ENCODE assay signal across 8 cellular contexts in genomic region chr5:177455036-177455660, GRCh38. TPM values are rescaled to one million over a fixed set of nuclear protein-coding genes. Genes with fewer than 3 reads are reported as not detected.
DNase-seq lines count a peak whose midpoint lies in the region; ATAC-seq and TF ChIP-seq lines count a peak whose summit lies in the region.

No MANE protein-coding gene starts in this region.

- H3K27me3 ChIP-seq in GM23338 (ENCODE audit: insufficient read depth) (peaks cover 19% of the 10 kb centered on the region), Loucy (ENCODE audit: insufficient read depth, low read length, poor library complexity, severe bottlenecking) (no peaks in the 10 kb centered on the region), SK-N-SH (ENCODE audit: insufficient read depth) (no peaks in the 10 kb centered on the region), heart left ventricle (peaks cover 0 to 17% (median 0%) of the 10 kb centered on the region in 9 donors), psoas muscle (ENCODE audit: insufficient read depth in 3 of 3, low read length in 2 of 3) (peaks cover 0 to 26% (median 0%) of the 10 kb centered on the region in 3 donors), vagina (no peaks in the 10 kb centered on the region)

- no peaks in the 10 kb centered on the region for H3K9me2 ChIP-seq in GM23338 (ENCODE audit: insufficient read depth)
- H3K9me2 ChIP-seq in Loucy (replicated peaks; ENCODE audit: low read depth, low read length): no peaks in the 10 kb centered on the region
- H3K9me2 ChIP-seq in SK-N-SH: no peaks in the 10 kb centered on the region

- H3K36me3 ChIP-seq in GM23338 (ENCODE audit: insufficient read depth) (peaks cover 10% of the 10 kb centered on the region; the same call in 1 of the 2 replicates), Loucy (ENCODE audit: insufficient read depth, low read length) (no peaks in the 10 kb centered on the region), SK-N-SH (replicated peaks in 1 of 2; ENCODE audit: control insufficient read depth in 1 of 2, insufficient read depth in 2 of 2, low read length in 1 of 2) (peaks cover 13 to 32% of the 10 kb centered on the region in 2 experiments), heart left ventricle (peaks cover 0 to 25% (median 7%) of the 10 kb centered on the region in 9 donors), psoas muscle (ENCODE audit: insufficient read depth in 1 of 2, low read depth in 1 of 2) (peaks cover 0 to 4% of the 10 kb centered on the region in 2 donors), vagina (peaks cover 0 to 4% of the 10 kb centered on the region in 2 donors)

- H3K36me3 Mint-ChIP-seq in GM23338 (ENCODE audit: low read depth): peaks cover 32% of the 10 kb centered on the region
- H3K36me3 Mint-ChIP-seq in activated naive CD4-positive, alpha-beta T cell treated with anti-CD3 and anti-CD28 coated beads, Interleukin-2, amount 50 U/mL, for 24 hours: no peaks in the 10 kb centered on the region

- peaks cover 21% of the 10 kb centered on the region for H4K20me1 ChIP-seq in GM23338 (replicated peaks; ENCODE audit: insufficient read depth)
- H4K20me1 ChIP-seq in Loucy (ENCODE audit: insufficient read depth, low read length, poor library complexity, severe bottlenecking): peaks cover 13% of the 10 kb centered on the region
- H4K20me1 ChIP-seq in SK-N-SH (ENCODE audit: insufficient read depth): peaks cover 60% of the 10 kb centered on the region

- no peak for TF ChIP-seq RAD21 in SK-N-SH (IDR thresholded peaks at IDR 0.05; ENCODE audit: low read length)

- TF ChIP-seq POLR2A in heart left ventricle (IDR thresholded peaks at IDR 0.05) (no peak), vagina (IDR thresholded peaks at IDR 0.05) (no peak)

- no peaks in the 10 kb centered on the region; the same call in 1 of the 2 replicates for H3K79me2 ChIP-seq in GM23338 (replicated peaks; ENCODE audit: insufficient read depth)
- H3K79me2 ChIP-seq in Loucy (ENCODE audit: insufficient read depth, low read length): no peaks in the 10 kb centered on the region
- H3K79me2 ChIP-seq in SK-N-SH (ENCODE audit: insufficient read depth): 0 out of 2 replicates have a peak, but pooled peaks cover 3% of the 10 kb centered on the region

- H3K9ac ChIP-seq in Loucy (ENCODE audit: low read depth, low read length, poor library complexity, severe bottlenecking) (peak overlapping the region; percentile 90), SK-N-SH (peak overlapping the region; percentile 50; the same call in 1 of the 2 replicates)

- DNase-seq in GF-D8 (lab: John Stamatoyannopoulos, UW) (peak; percentile 26), GM23338 (ENCODE audit: low spot score) (peak; percentile 95), SK-N-SH (peak; percentile 75), heart left ventricle (peak; percentile 77 to 90 (median 82)), psoas muscle (peak; percentile 82 to 89), vagina (ENCODE audit: extremely low spot score in 2 of 2) (no peak)

- no peak for TF ChIP-seq EP300 in SK-N-SH (IDR thresholded peaks at IDR 0.05; ENCODE audit: borderline replicate concordance in 1 of 2, low read depth in 1 of 2, low read length in 1 of 2)

- peaks cover 39% of the 10 kb centered on the region for H3K27me3 Mint-ChIP-seq in GM23338 (ENCODE audit: insufficient read depth, low read depth, poor library complexity)
- no peaks in the 10 kb centered on the region for H3K27me3 Mint-ChIP-seq in activated naive CD4-positive, alpha-beta T cell treated with anti-CD3 and anti-CD28 coated beads, Interleukin-2, amount 50 U/mL, for 24 hours

- H3K9me3 Mint-ChIP-seq in GM23338: peaks cover 3% of the 10 kb centered on the region; the same call in 2 of the 3 replicates
- H3K9me3 Mint-ChIP-seq in activated naive CD4-positive, alpha-beta T cell treated with anti-CD3 and anti-CD28 coated beads, Interleukin-2, amount 50 U/mL, for 24 hours: no peaks in the 10 kb centered on the region

- H3K4me3 ChIP-seq in GM23338 (peak overlapping the region; percentile 85), Loucy (ENCODE audit: low read length, poor library complexity, severe bottlenecking) (peak overlapping the region; percentile 79), SK-N-SH (ENCODE audit: low read depth in 2 of 2, low read length in 1 of 2) (peak overlapping the region; percentile 47 to 48), heart left ventricle (peak overlapping the region; percentile 48 to 81 (median 64)), psoas muscle (peak overlapping the region; percentile 70), vagina (peak overlapping the region; percentile 63 to 81)

- CTCF ChIA-PET in SK-N-SH (lab: Yijun Ruan, JAX): interaction anchor here (0.7 to 15.5 kb wide), 31 partner anchors 9 to 554 kb away, joined by 3 to 375 read pairs (median 9); partner anchors contain the start of genes DBN1, F12, GRK6 and MXD3

- H3K27ac Mint-ChIP-seq in GM23338: no peak overlapping the region
- H3K27ac Mint-ChIP-seq in activated naive CD4-positive, alpha-beta T cell treated with anti-CD3 and anti-CD28 coated beads, Interleukin-2, amount 50 U/mL, for 24 hours: no peak overlapping the region

- TF ChIP-seq CTCF in GM23338 (conservative IDR thresholded peaks at IDR 0.05; ENCODE audit: low read depth in 2 of 2) (peak; percentile 60 to 83), Loucy (conservative IDR thresholded peaks at IDR 0.05; ENCODE audit: low read length) (peak; percentile 52), SK-N-SH (IDR thresholded peaks at IDR 0.05) (peak; percentile 64), heart left ventricle (IDR thresholded peaks at IDR 0.05) (peak; percentile 44 to 89 (median 70)), psoas muscle (IDR thresholded peaks at IDR 0.05) (peak; percentile 67), vagina (IDR thresholded peaks at IDR 0.05) (peak in 2 of 3 experiments; percentile 57 to 77)

- ATAC-seq in GM23338 (peak; percentile 59), heart left ventricle (peak in 3 of 4 donors; percentile 16 to 52 (median 49)), psoas muscle (peak; percentile 69 to 75 (median 72))

- H3K4me1 ChIP-seq in GM23338 (ENCODE audit: insufficient read depth): peaks cover 19% of the 10 kb centered on the region
- no peaks in the 10 kb centered on the region for H3K4me1 ChIP-seq in Loucy (ENCODE audit: insufficient read depth, low read length, poor library complexity, severe bottlenecking)
- peaks cover 12 to 85% of the 10 kb centered on the region in 2 experiments for H3K4me1 ChIP-seq in SK-N-SH (ENCODE audit: control insufficient read depth in 1 of 2, insufficient read depth in 2 of 2, low read depth in 1 of 2, low read length in 1 of 2)
- H3K4me1 ChIP-seq in heart left ventricle: peaks cover 0 to 57% (median 23%) of the 10 kb centered on the region in 12 donors
- H3K4me1 ChIP-seq in psoas muscle: peaks cover 15% of the 10 kb centered on the region
- H3K4me1 ChIP-seq in vagina: peaks cover 40% of the 10 kb centered on the region

- H3F3A ChIP-seq in GM23338 (replicated peaks; ENCODE audit: low read depth) (peaks cover 44% of the 10 kb centered on the region), Loucy (ENCODE audit: low read depth) (no peaks in the 10 kb centered on the region; the same call in 1 of the 2 replicates), SK-N-SH (replicated peaks; ENCODE audit: insufficient read depth) (peaks cover 35% of the 10 kb centered on the region)

- intact Hi-C loops in heart left ventricle (cut with DNase I): loop anchor here in 9 of 10 donors (1.0 to 10.0 kb wide), 11 partner anchors 28 to 140 kb away; partner anchors contain the start of genes MXD3 (in 5 of the 9), PDLIM7 (in 4 of the 9) and GRK6 (in 1 of the 9)
- intact Hi-C loops in psoas muscle (cut with DNase I): loop anchor here (2.0 to 10.0 kb wide), 2 partner anchors 46 to 140 kb away; partner anchors contain the start of gene MXD3 (in 1 of the 2)
- intact Hi-C loops in vagina (cut with DNase I): loop anchor here (2.0 to 10.0 kb wide), 3 partner anchors 42 to 140 kb away; partner anchors contain the start of genes MXD3 and PDLIM7

- H3K27ac ChIP-seq in GM23338 (ENCODE audit: low read depth): peak overlapping the region; percentile 84; the same call in 1 of the 2 replicates
- peak overlapping the region; percentile 61 to 91 for H3K27ac ChIP-seq in SK-N-SH (ENCODE audit: low read depth in 2 of 2, low read length in 1 of 2)
- H3K27ac ChIP-seq in heart left ventricle: peak overlapping the region in 11 of 12 donors; percentile 60 to 83 (median 69)
- peak overlapping the region; percentile 79 for H3K27ac ChIP-seq in psoas muscle
- peak overlapping the region; percentile 74 for H3K27ac ChIP-seq in vagina

- H3K4me3 Mint-ChIP-seq in GM23338: peak overlapping the region; percentile 78
- H3K4me3 Mint-ChIP-seq in activated naive CD4-positive, alpha-beta T cell treated with anti-CD3 and anti-CD28 coated beads, Interleukin-2, amount 50 U/mL, for 24 hours: peak overlapping the region; percentile 88

- 0% methylated on average over 27 of the region's 80 CpGs for WGBS in SK-N-SH (ENCODE audit: low lambda C conversion rate)
- WGBS in heart left ventricle, 4 donors: 0 to 1% (median 1%) methylated on average over 21 to 80 of the region's 80 CpGs
- WGBS in psoas muscle, 3 donors: 0 to 1% (median 1%) methylated on average over 52 to 80 of the region's 80 CpGs

- H2AFZ ChIP-seq in GM23338: peak overlapping the region; percentile 38; the same call in 1 of the 2 replicates
- peak overlapping the region; percentile 73 for H2AFZ ChIP-seq in Loucy (ENCODE audit: low read length)
- H2AFZ ChIP-seq in SK-N-SH (ENCODE audit: low read depth): no peak overlapping the region

- H3K4me1 Mint-ChIP-seq in GM23338: peaks cover 26% of the 10 kb centered on the region
- H3K4me1 Mint-ChIP-seq in activated naive CD4-positive, alpha-beta T cell treated with anti-CD3 and anti-CD28 coated beads, Interleukin-2, amount 50 U/mL, for 24 hours: peaks cover 21% of the 10 kb centered on the region

- peak overlapping the region; percentile 96 for H3K4me2 ChIP-seq in GM23338
- peak overlapping the region; percentile 80 for H3K4me2 ChIP-seq in Loucy (ENCODE audit: low read depth, low read length, poor library complexity, severe bottlenecking)
- H3K4me2 ChIP-seq in SK-N-SH: peak overlapping the region; percentile 74

- H3K9me3 ChIP-seq in Loucy (ENCODE audit: insufficient read depth, low read depth, low read length) (no peaks in the 10 kb centered on the region), SK-N-SH (no peaks in the 10 kb centered on the region), heart left ventricle (no peaks in the 10 kb centered on the region), psoas muscle (no peaks in the 10 kb centered on the region), vagina (no peaks in the 10 kb centered on the region)

- POLR2A ChIA-PET in SK-N-SH (lab: Yijun Ruan, JAX): interaction anchor here (0.7 to 4.9 kb wide), 13 partner anchors 9 to 141 kb away, joined by 3 to 72 read pairs (median 4); partner anchors contain the start of genes DBN1, PDLIM7 and PRR7

RNA-seq across cellular contexts. Expression of gene PRR7, which starts 8.5 kb away (rescaled TPM):
- 6.4 and 9.7 TPM in 2 replicates for total RNA-seq in GM23338 (2014; rRNA removed; shearing (Covaris generic))
- polyA plus RNA-seq in GM23338 (2016; fragmentation: Nextera tagmentation; extraction: Ambion mirVana) (7.6 and 7.7 TPM in 2 replicates), SK-N-SH (2012; rRNA removed) (12.5 and 17.1 TPM in 2 replicates), heart left ventricle (1 to 10 TPM; 1.4 to 1.5 TPM), psoas muscle (1 to 10 TPM in 1 of 3 donors, under 1 TPM in 2; 0.39 to 3.8 (median 0.48) TPM)
- polyA plus RNA-seq in SK-N-SH (2012; cell fraction: cytosol; rRNA removed): 12.6 and 23.0 TPM in 2 replicates
- 29.5 and 41.3 TPM in 2 replicates for polyA plus RNA-seq in SK-N-SH (2012; cell fraction: nucleus; rRNA removed)
- total RNA-seq in heart left ventricle (1 to 10 TPM in 8 of 9 donors, under 1 TPM in 1; 0.82 to 5.0 (median 1.8) TPM), psoas muscle (1 to 10 TPM in 3 of 4 donors, under 1 TPM in 1; 0.88 to 2.6 (median 1.8) TPM), vagina (1.2 TPM)

RNA-seq across cellular contexts. Expression of gene DBN1, which starts 18.3 kb away (rescaled TPM):
- total RNA-seq in GM23338 (2014; rRNA removed; shearing (Covaris generic)): 242 and 290 TPM in 2 replicates
- polyA plus RNA-seq in GM23338 (2016; fragmentation: Nextera tagmentation; extraction: Ambion mirVana): 102 and 106 TPM in 2 replicates
- polyA plus RNA-seq in SK-N-SH (2012; rRNA removed): 176 and 244 TPM in 2 replicates
- 109 and 114 TPM in 2 replicates for polyA plus RNA-seq in SK-N-SH (2012; cell fraction: cytosol; rRNA removed)
- 1,021 and 1,050 TPM in 2 replicates for polyA plus RNA-seq in SK-N-SH (2012; cell fraction: nucleus; rRNA removed)
- total RNA-seq in heart left ventricle: 10 to 100 TPM; 12.3 to 60.7 (median 23.3) TPM
- 10 to 100 TPM; 13.2 to 28.1 TPM for polyA plus RNA-seq in heart left ventricle
- 10 to 100 TPM; 17.7 to 28.4 (median 24.3) TPM for total RNA-seq in psoas muscle
- polyA plus RNA-seq in psoas muscle: 10 to 100 TPM in 2 of 3 donors, 1 to 10 TPM in 1; 8.1 to 20.8 (median 20.1) TPM
- total RNA-seq in vagina: 69.0 TPM

RNA-seq across cellular contexts. Expression of gene GRK6, which starts 28.7 kb away (rescaled TPM):
- 37.2 and 56.8 TPM in 2 replicates for total RNA-seq in GM23338 (2014; rRNA removed; shearing (Covaris generic))
- polyA plus RNA-seq in GM23338 (2016; fragmentation: Nextera tagmentation; extraction: Ambion mirVana) (13.0 and 18.7 TPM in 2 replicates), SK-N-SH (2012; rRNA removed) (35.9 and 39.5 TPM in 2 replicates), heart left ventricle (10 to 100 TPM in 1 of 2 donors, 1 to 10 TPM in 1; 6.8 to 29.5 TPM), psoas muscle (10 to 100 TPM; 12.3 to 14.6 (median 13.2) TPM)
- polyA plus RNA-seq in SK-N-SH (2012; cell fraction: cytosol; rRNA removed): 28.3 and 36.2 TPM in 2 replicates
- 28.0 and 30.6 TPM in 2 replicates for polyA plus RNA-seq in SK-N-SH (2012; cell fraction: nucleus; rRNA removed)
- total RNA-seq in heart left ventricle (10 to 100 TPM; 12.8 to 33.2 (median 17.3) TPM), psoas muscle (10 to 100 TPM; 15.8 to 22.6 (median 19.1) TPM), vagina (28.7 TPM)

RNA-seq across cellular contexts. Expression of gene PDLIM7, which starts 42.3 kb away (rescaled TPM):
- 73.0 and 94.7 TPM in 2 replicates for total RNA-seq in GM23338 (2014; rRNA removed; shearing (Covaris generic))
- polyA plus RNA-seq in GM23338 (2016; fragmentation: Nextera tagmentation; extraction: Ambion mirVana) (128 TPM in 2 replicates), SK-N-SH (2012; rRNA removed) (183 and 206 TPM in 2 replicates), heart left ventricle (10 to 100 TPM; 89.9 to 95.1 TPM), psoas muscle (100 to 1,000 TPM; 174 to 254 (median 221) TPM)
- 60.8 and 101 TPM in 2 replicates for polyA plus RNA-seq in SK-N-SH (2012; cell fraction: cytosol; rRNA removed)
- polyA plus RNA-seq in SK-N-SH (2012; cell fraction: nucleus; rRNA removed): 702 and 826 TPM in 2 replicates
- total RNA-seq in heart left ventricle (100 to 1,000 TPM in 1 of 9 donors, 10 to 100 TPM in 8; 36.3 to 124 (median 49.4) TPM), psoas muscle (100 to 1,000 TPM; 134 to 221 (median 161) TPM), vagina (118 TPM)

RNA-seq across cellular contexts. Expression of gene F12, which starts 45.8 kb away (rescaled TPM):
- 2.6 and 2.9 TPM in 2 replicates for total RNA-seq in GM23338 (2014; rRNA removed; shearing (Covaris generic))
- polyA plus RNA-seq in GM23338 (2016; fragmentation: Nextera tagmentation; extraction: Ambion mirVana): 8.0 and 8.1 TPM in 2 replicates
- polyA plus RNA-seq in SK-N-SH (2012; rRNA removed): 3.8 and 4.3 TPM in 2 replicates
- polyA plus RNA-seq in SK-N-SH (2012; cell fraction: cytosol; rRNA removed): 1.2 and 3.0 TPM in 2 replicates
- 8.5 and 16.3 TPM in 2 replicates for polyA plus RNA-seq in SK-N-SH (2012; cell fraction: nucleus; rRNA removed)
- total RNA-seq in heart left ventricle: under 1 TPM in 1 of 9 donors, not detected in 8; 0.56 TPM
- under 1 TPM in 1 of 2 donors, not detected in 1; 0.29 TPM for polyA plus RNA-seq in heart left ventricle
- under 1 TPM in 1 of 4 donors, not detected in 3; 0.40 TPM for total RNA-seq in psoas muscle
- polyA plus RNA-seq in psoas muscle: under 1 TPM; 0.06 to 0.81 (median 0.09) TPM
- 5.2 TPM for total RNA-seq in vagina

Comparison
In these comparisons a context has a peak if more than half of its experiments do, and no peak if none do; other contexts are left out.
1. DNase-seq: peak in GF-D8 (single experiment), GM23338 (single experiment), SK-N-SH (single experiment), heart left ventricle (5 of 5) and psoas muscle (2 of 2); none in vagina (0 of 2).
2. Peak in every context shown above with its lines, with median percentiles within 50 percentile points of each other: ATAC-seq, H3K27ac ChIP-seq, H3K4me2 ChIP-seq, H3K4me3 ChIP-seq and CTCF ChIP-seq.